Comparison of ENCODE assay signal across 10 cellular contexts in genomic region chr15:99443056-99443756, GRCh38.
DNase-seq lines count a peak whose midpoint lies in the region; ATAC-seq, FAIRE-seq and TF ChIP-seq lines count a peak whose summit lies in the region.
"Had no signal": no experiment of that assay in that cellular context is flagged by ENCODE, and none has a peak within 500 bp of the region (broad histone marks: within the 10 kb centered on the region; RNA-seq: fewer than 3 reads in every experiment).

No MANE protein-coding gene starts in this region.

- no peaks in the 10 kb centered on the region for H4K20me1 ChIP-seq in HepG2 (ENCODE audit: insufficient read depth, low read length)

- in situ Hi-C loops in HepG2 (cut with HindIII; ENCODE audit: extremely low pct_ligation_motif_present, low pct_unique_long_range_greater_than_20kb), result no loop called here

- H3K27ac ChIP-seq in ascending aorta (peak overlapping the region; percentile 85 to 93), HepG2 (ENCODE audit: extremely low read length, insufficient read depth, low read length) (no peak overlapping the region), A673 (ENCODE audit: low read depth, low read length, poor library complexity, severe bottlenecking) (no peak overlapping the region)

- H3K36me3 Mint-ChIP-seq in stimulated activated memory B cell treated with anti-CD40 and anti-IgM and Interleukin-4, amounts not matched to agents 10 μg/mL and 1 μg/mL and 100 μg/mL, for 72 hours, result no peaks in the 10 kb centered on the region

- CTCF ChIA-PET in HepG2 (lab: Yijun Ruan, JAX; ENCODE audit: low intra/inter-chr PET ratio, low total read pairs) (no interaction called here), A673 (lab: Charles Lee) (no interaction called here)

- H3K27me3 ChIP-seq in H7 (ENCODE audit: control insufficient read depth, insufficient read depth, low read length) (no peaks in the 10 kb centered on the region), ascending aorta (no peaks in the 10 kb centered on the region), HepG2 (ENCODE audit: control insufficient read depth in 1 of 2, insufficient read depth in 2 of 2, low read length in 2 of 2) (peaks cover 5 to 57% of the 10 kb centered on the region in 2 experiments; a peak in 4 of 5 replicates), A673 (replicated peaks; ENCODE audit: insufficient read depth, low read depth, low read length, poor library complexity) (no peaks in the 10 kb centered on the region)

- WGBS in HepG2 (ENCODE audit: low lambda C conversion rate), result 48% methylated on average over 6 of the region's 10 CpGs

- no peak for TF ChIP-seq RAD21 in HepG2 (CRISPR knock-in tag; IDR thresholded peaks at IDR 0.05)

- BruUV-seq in HepG2 (replicated peaks; lab: Mats Ljungman, UMichigan) (no TSS peak), A673 (replicated peaks; lab: Mats Ljungman, UMichigan) (no TSS peak)

- TF ChIP-seq EP300 in HepG2 (IDR thresholded peaks at IDR 0.05; ENCODE audit: low read depth in 2 of 2, low read length in 2 of 2) (no peak), HepG2 (CRISPR knock-in tag; IDR thresholded peaks at IDR 0.05; ENCODE audit: borderline replicate concordance) (no peak)

- H3K9me3 ChIP-seq in ascending aorta (no peaks in the 10 kb centered on the region), HepG2 (ENCODE audit: low read length) (no peaks in the 10 kb centered on the region), A673 (ENCODE audit: low read depth, low read length, poor library complexity, severe bottlenecking) (no peaks in the 10 kb centered on the region)

- H3K79me2 ChIP-seq in HepG2 (ENCODE audit: insufficient read depth, low read length), result no peaks in the 10 kb centered on the region

- TF ChIP-seq POLR2A in HepG2 (IDR thresholded peaks at IDR 0.05; ENCODE audit: insufficient read depth in 1 of 2, low read depth in 2 of 2, low read length in 2 of 2), result no peak

- no peak overlapping the region for H3K4me2 ChIP-seq in HepG2 (ENCODE audit: low read depth, low read length)

- peak overlapping the region; percentile 63 for H3K27ac Mint-ChIP-seq in stimulated activated memory B cell treated with anti-CD40 and anti-IgM and Interleukin-4, amounts not matched to agents 10 μg/mL and 1 μg/mL and 100 μg/mL, for 72 hours

- H3K4me1 Mint-ChIP-seq in stimulated activated memory B cell treated with anti-CD40 and anti-IgM and Interleukin-4, amounts not matched to agents 10 μg/mL and 1 μg/mL and 100 μg/mL, for 72 hours, result peaks cover 37% of the 10 kb centered on the region

- no peaks in the 10 kb centered on the region for H3K27me3 Mint-ChIP-seq in stimulated activated memory B cell treated with anti-CD40 and anti-IgM and Interleukin-4, amounts not matched to agents 10 μg/mL and 1 μg/mL and 100 μg/mL, for 72 hours

- intact Hi-C loops in ascending aorta (cut with DNase I) (loop anchor here (5.0 kb wide), 2 partner anchors 34 to 264 kb away; no protein-coding TSS in a partner anchor), HepG2 (cut with micrococcal nuclease; ENCODE audit: unreplicated experiment) (no loop called here), A673 (cut with micrococcal nuclease; ENCODE audit: unreplicated experiment) (no loop called here)

- FAIRE-seq in HepG2 (lab: Jason Lieb, UNC), result no peak

- no peaks in the 10 kb centered on the region for H3K36me3 ChIP-seq in H7 (replicated peaks; ENCODE audit: control insufficient read depth, insufficient read depth, low read length)
- no peaks in the 10 kb centered on the region for H3K36me3 ChIP-seq in ascending aorta
- H3K36me3 ChIP-seq in HepG2 (replicated peaks in 1 of 2; ENCODE audit: control insufficient read depth in 1 of 2, insufficient read depth in 2 of 2, low read length in 2 of 2), result no peaks in the 10 kb centered on the region
- H3K36me3 ChIP-seq in A673 (ENCODE audit: insufficient read depth, low read length, poor library complexity, severe bottlenecking), result no peaks in the 10 kb centered on the region

- H3K4me3 ChIP-seq in H7 (ENCODE audit: insufficient read depth, low read depth, low read length), result no peak overlapping the region
- peak overlapping the region in 1 of 2 donors; percentile 37 for H3K4me3 ChIP-seq in ascending aorta
- H3K4me3 ChIP-seq in HepG2 (replicated peaks in 1 of 3; ENCODE audit: insufficient read depth in 1 of 3, low read depth in 2 of 3, low read length in 3 of 3), result no peak overlapping the region
- H3K4me3 ChIP-seq in A673 (ENCODE audit: low read depth, low read length, poor library complexity, severe bottlenecking), result no peak overlapping the region

- POLR2A ChIA-PET in HepG2 (lab: Yijun Ruan, JAX) (no interaction called here), A673 (lab: Charles Lee; ENCODE audit: low non-redundant PET) (no interaction called here)

- H3K4me1 ChIP-seq in ascending aorta, result peaks cover 18 to 33% of the 10 kb centered on the region in 2 donors
- H3K4me1 ChIP-seq in HepG2 (ENCODE audit: insufficient read depth, low read length), result peaks cover 23% of the 10 kb centered on the region
- H3K4me1 ChIP-seq in A673 (ENCODE audit: insufficient read depth, low read length, poor library complexity, severe bottlenecking), result no peaks in the 10 kb centered on the region

- no peak for ATAC-seq in HepG2
- ATAC-seq in stimulated activated memory B cell treated with anti-CD40 and anti-IgM and Interleukin-4, amounts not matched to agents 10 μg/mL and 1 μg/mL and 100 μg/mL, for 72 hours, result no peak

- no peaks in the 10 kb centered on the region for H3K9me3 Mint-ChIP-seq in stimulated activated memory B cell treated with anti-CD40 and anti-IgM and Interleukin-4, amounts not matched to agents 10 μg/mL and 1 μg/mL and 100 μg/mL, for 72 hours
- H3K9me3 Mint-ChIP-seq: T-helper 2 cell treated with Interferon-gamma antibody and Interleukin-4, amounts not matched to agents 5 μg/mL and 100 μg/mL, for 36 hours had no signal

- no peak overlapping the region for H2AFZ ChIP-seq in HepG2 (ENCODE audit: low read length)

- no peak overlapping the region for H3K9ac ChIP-seq in HepG2 (ENCODE audit: insufficient read depth, low read depth, low read length)

- peak overlapping the region; percentile 56 for H3K4me3 Mint-ChIP-seq in stimulated activated memory B cell treated with anti-CD40 and anti-IgM and Interleukin-4, amounts not matched to agents 10 μg/mL and 1 μg/mL and 100 μg/mL, for 72 hours

- DNase-seq in H7 (peak; percentile 19), ascending aorta (ENCODE audit: low spot score in 2 of 2) (no peak), HepG2 (ENCODE audit: low spot score) (no peak), GM19240 (ENCODE audit: insufficient read length, low spot score) (no peak), T-helper 1 cell (no peak), A673 (ENCODE audit: low spot score) (no peak), medulla oblongata (ENCODE audit: extremely low spot score) (no peak)
- DNase-seq: NCI-H524 had no signal

- TF ChIP-seq CTCF in ascending aorta (IDR thresholded peaks at IDR 0.05) (no peak), HepG2 (CRISPR knock-in tag; IDR thresholded peaks at IDR 0.05) (no peak), A673 (conservative IDR thresholded peaks at IDR 0.05; ENCODE audit: low read depth, low read length) (no peak)

TF ChIP-seq in HepG2, 621 proteins besides CTCF, POLR2A, EP300 and RAD21:
- TF ChIP-seq ZNF121 (CRISPR knock-in tag; IDR thresholded peaks at IDR 0.05), result 0 out of 2 replicates have a peak, but pooled peaks have one; percentile 54
- no peak for TF ChIP-seq ZNF251 (CRISPR knock-in tag; IDR thresholded peaks at IDR 0.05)
- TF ChIP-seq ZNF605 (CRISPR knock-in tag; IDR thresholded peaks at IDR 0.05), result no peak

Comparison
In these comparisons a context has a peak if more than half of its experiments do, and no peak if none do; other contexts are left out.
1. H3K27ac ChIP-seq: peak in ascending aorta (2 of 2); none in HepG2 (single experiment) and A673 (single experiment).